Comparison of ENCODE assay signal across 8 cellular contexts in genomic region chr2:12719400-12720104, GRCh38. TPM values are rescaled to one million over a fixed set of nuclear protein-coding genes. Genes with fewer than 3 reads are reported as not detected.
DNase-seq lines count a peak whose midpoint lies in the region; ATAC-seq, FAIRE-seq and TF ChIP-seq lines count a peak whose summit lies in the region.

No MANE protein-coding gene starts in this region.

- FAIRE-seq in GM12892 (lab: Jason Lieb, UNC) = no peak

- peak overlapping the region; percentile 93 for H3K4me2 ChIP-seq in trophoblast cell (ENCODE audit: low read length)

- H3K9ac ChIP-seq in ES-I3 (ENCODE audit: low read depth, low read length) (peak overlapping the region; percentile 96), trophoblast cell (ENCODE audit: low read length) (no peak overlapping the region)

- H3K36me3 ChIP-seq in ES-I3 (ENCODE audit: insufficient read depth, low read length) (peaks cover 12% of the 10 kb centered on the region), RWPE2 (ENCODE audit: low read depth) (peaks cover 15% of the 10 kb centered on the region), esophagus (ENCODE audit: control insufficient read depth in 2 of 2, insufficient read depth in 2 of 2, low read length in 1 of 2) (no peaks in the 10 kb centered on the region), trophoblast cell (ENCODE audit: control insufficient read depth in 1 of 2, insufficient read depth in 2 of 2, low read length in 2 of 2) (no peaks in the 10 kb centered on the region)

- H3K27ac ChIP-seq in RWPE2 (ENCODE audit: poor library complexity, severe bottlenecking) (peak overlapping the region; percentile 93), esophagus (ENCODE audit: low read depth in 2 of 2, low read length in 1 of 2) (peak overlapping the region; percentile 69 to 94), trophoblast cell (ENCODE audit: low read depth, low read length) (no peak overlapping the region)

- WGBS in esophagus, 2 donors = 25 to 44% methylated on average over 9 of the region's 9 CpGs
- WGBS in trophoblast cell (ENCODE audit: extremely low coverage, insufficient coverage, insufficient read length) = no CpG with 5 or more reads among the region's 9 CpGs

- no peaks in the 10 kb centered on the region for H3K27me3 ChIP-seq in RWPE2 (ENCODE audit: insufficient read depth, poor library complexity, severe bottlenecking)
- no peaks in the 10 kb centered on the region for H3K27me3 ChIP-seq in esophagus (ENCODE audit: control insufficient read depth in 1 of 2, insufficient read depth in 2 of 2, low read length in 2 of 2)
- peaks cover 6% of the 10 kb centered on the region for H3K27me3 ChIP-seq in trophoblast cell (ENCODE audit: insufficient read depth, low read length)

- H2BK120ac ChIP-seq in trophoblast cell (ENCODE audit: insufficient read depth, low read length, poor library complexity) = no peak overlapping the region

- H3K4me3 ChIP-seq in RWPE2 (ENCODE audit: severe bottlenecking) (peak overlapping the region; percentile 68), esophagus (ENCODE audit: low read depth in 1 of 2, low read length in 2 of 2) (peak overlapping the region; percentile 72 to 79), trophoblast cell (ENCODE audit: low read depth, low read length) (no peak overlapping the region)

- H3K23ac ChIP-seq in trophoblast cell (ENCODE audit: low read length) = no peak overlapping the region

- no peak overlapping the region for H4K8ac ChIP-seq in trophoblast cell (ENCODE audit: low read depth, low read length)

- no peak overlapping the region for H2BK12ac ChIP-seq in trophoblast cell (ENCODE audit: low read length)

- no peak overlapping the region for H4K91ac ChIP-seq in trophoblast cell (ENCODE audit: low read depth, low read length)

- DNase-seq in RWPE2 (ENCODE audit: low spot score) (no peak), trophoblast cell (peak; percentile 48 to 76), GM13977 (ENCODE audit: low spot score) (no peak), DMS114 treated with DMSO at 0.1 percent for 48 hours (lab: John Stamatoyannopoulos, UW; ENCODE audit: unreplicated experiment) (no peak), GM12892 (ENCODE audit: insufficient read length) (no peak), GM13976 (ENCODE audit: low spot score) (no peak)

- H3K9me3 ChIP-seq in ES-I3 (ENCODE audit: control insufficient read depth, insufficient read depth, low read length) (no peaks in the 10 kb centered on the region), RWPE2 (ENCODE audit: severe bottlenecking) (no peaks in the 10 kb centered on the region), esophagus (ENCODE audit: control insufficient read depth in 2 of 2, insufficient read depth in 1 of 2, low read depth in 1 of 2, low read length in 1 of 2) (no peaks in the 10 kb centered on the region), trophoblast cell (ENCODE audit: insufficient read depth, low read depth, low read length) (peaks cover 1% of the 10 kb centered on the region)

- no peak overlapping the region for H2AK5ac ChIP-seq in trophoblast cell (ENCODE audit: low read length)

- no peak overlapping the region for H3K18ac ChIP-seq in trophoblast cell (ENCODE audit: low read length)

- in situ Hi-C loops in GM13977 (cut with MboI; ENCODE audit: low pct_unique_long_range_greater_than_20kb, low sequenced_read_pairs, unreplicated experiment) (loop anchor here (10.0 to 25.0 kb wide), 2 partner anchors 295 to 882 kb away; no protein-coding TSS in a partner anchor), GM13976 (cut with MboI; ENCODE audit: low sequenced_read_pairs, unreplicated experiment) (loop anchor here (25.0 kb wide), 1 partner anchor 882 kb away; no protein-coding TSS in a partner anchor)

- H3K4ac ChIP-seq in trophoblast cell (ENCODE audit: low read depth, low read length) = no peak overlapping the region

- TF ChIP-seq CTCF in RWPE2 (IDR thresholded peaks at IDR 0.05; ENCODE audit: poor library complexity, severe bottlenecking) = no peak
- TF ChIP-seq CTCF in GM13977 (IDR thresholded peaks at IDR 0.05; ENCODE audit: extremely low read depth, insufficient read depth, missing control alignments) = no peak
- TF ChIP-seq CTCF in GM13976 (IDR thresholded peaks at IDR 0.05; ENCODE audit: borderline replicate concordance, control extremely low read depth, extremely low read depth, insufficient read depth, missing control alignments) = no peak

- peaks cover 7% of the 10 kb centered on the region for H3K79me2 ChIP-seq in trophoblast cell (ENCODE audit: control insufficient read depth, insufficient read depth, low read length, poor library complexity)

- H2BK5ac ChIP-seq in trophoblast cell (ENCODE audit: low read depth, low read length, poor library complexity) = no peak overlapping the region

- no peak for ATAC-seq in RWPE2 (ENCODE audit: low read depth)

- H3K14ac ChIP-seq in trophoblast cell (ENCODE audit: low read length) = no peak overlapping the region

- H2AFZ ChIP-seq in trophoblast cell (ENCODE audit: insufficient read depth, low read length, poor library complexity) = no peak overlapping the region

- H3K4me1 ChIP-seq in ES-I3 (ENCODE audit: insufficient read depth, low read length) = peaks cover 22% of the 10 kb centered on the region
- H3K4me1 ChIP-seq in RWPE2 (ENCODE audit: insufficient read depth, poor library complexity, severe bottlenecking) = peaks cover 23% of the 10 kb centered on the region
- peaks cover 2 to 3% of the 10 kb centered on the region in 2 donors for H3K4me1 ChIP-seq in esophagus (ENCODE audit: control insufficient read depth in 2 of 2, insufficient read depth in 2 of 2, low read length in 1 of 2)
- peaks cover 0 to 9% of the 10 kb centered on the region in 2 experiments for H3K4me1 ChIP-seq in trophoblast cell (ENCODE audit: control insufficient read depth in 1 of 2, insufficient read depth in 2 of 2, low read length in 2 of 2)

- no peak for TF ChIP-seq POLR2A in GM12892 (IDR thresholded peaks at IDR 0.05; ENCODE audit: low read depth, low read length)

- peaks cover 8% of the 10 kb centered on the region for H3K79me1 ChIP-seq in trophoblast cell (ENCODE audit: low read length)

- H4K12ac ChIP-seq in trophoblast cell (ENCODE audit: low read depth, low read length) = no peak overlapping the region

RNA-seq across cellular contexts. Expression of gene TRIB2, which starts 2.8 kb away (rescaled TPM):
- 10 to 100 TPM; 10.0 to 10.6 TPM for polyA plus RNA-seq in esophagus
- 6.9 and 8.7 TPM in 2 replicates for polyA plus RNA-seq in trophoblast cell (2013)
- 2.2 TPM for polyA plus RNA-seq in GM12892 (2012; ENCODE audit: missing spikeins)

Comparison
In these comparisons a context has a peak if more than half of its experiments do, and no peak if none do; other contexts are left out.
1. DNase-seq: peak in trophoblast cell (2 of 2); none in RWPE2 (single experiment), GM13977 (single experiment), DMS114 treated with DMSO at 0.1 percent for 48 hours (single experiment), GM12892 (single experiment) and GM13976 (single experiment).